8 cellular contexts compared by ENCODE assay signal in the genomic region with DNA sequence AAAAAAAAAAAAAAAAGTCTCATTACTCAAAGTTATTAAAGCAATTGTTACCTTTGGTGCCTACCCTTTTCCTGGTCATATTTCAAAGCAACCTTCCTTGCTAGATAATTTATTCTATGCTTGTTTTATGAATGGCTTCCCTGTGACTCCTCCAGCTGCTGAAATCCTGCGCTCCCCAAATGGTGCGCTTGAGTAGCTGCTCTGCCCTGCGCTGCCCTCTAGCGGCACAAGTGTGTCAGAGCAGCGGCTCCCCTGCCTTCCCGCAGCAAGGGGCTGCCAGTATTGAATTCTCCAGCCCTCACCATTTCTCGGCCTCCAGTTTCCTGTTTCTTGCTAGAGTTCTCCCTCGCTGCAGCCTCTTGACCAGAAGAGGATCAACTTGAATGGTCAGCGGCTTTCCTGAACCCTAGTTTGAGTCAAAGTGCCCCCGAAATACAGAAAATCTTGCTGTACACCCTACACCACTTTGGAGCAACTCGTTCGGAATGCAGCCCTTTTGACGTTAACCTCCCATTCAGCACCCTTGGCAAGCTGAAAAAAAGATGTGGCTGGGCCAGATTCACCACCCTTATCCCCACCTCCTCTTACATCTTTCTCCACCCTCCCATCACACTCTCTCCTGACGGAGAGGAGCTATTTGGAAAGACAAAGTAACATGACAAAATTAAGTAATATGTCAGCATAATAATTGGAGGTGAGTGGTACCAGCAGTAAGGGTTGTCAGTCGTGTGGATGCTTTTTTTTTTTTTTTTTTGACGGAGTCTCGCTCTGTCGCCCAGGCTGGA.
A peak's percentile ranks its signal among the peaks of the same experiment; 100 is the strongest.
DNase-seq lines count a peak whose midpoint lies in the region; ATAC-seq, FAIRE-seq and TF ChIP-seq lines count a peak whose summit lies in the region.

No MANE protein-coding gene starts in this region.

- peaks cover 12% of the 10 kb centered on the region for H3K27me3 Mint-ChIP-seq in activated CD4-positive, alpha-beta T cell treated with anti-CD3 and anti-CD28 coated beads for 36 hours

- ATAC-seq in GM19025 (IDR thresholded peaks at IDR 0.05; ENCODE audit: low read depth, unreplicated experiment) (peak; percentile 94), HG03175 (IDR thresholded peaks at IDR 0.05; ENCODE audit: unreplicated experiment) (peak; percentile 88), HepG2 (peak; percentile 94)
- ATAC-seq in activated CD4-positive, alpha-beta T cell treated with anti-CD3 and anti-CD28 coated beads for 36 hours: peak; percentile 91

- no peak overlapping the region for H3K27ac Mint-ChIP-seq in activated CD4-positive, alpha-beta T cell treated with anti-CD3 and anti-CD28 coated beads for 36 hours

- POLR2A ChIA-PET in activated CD4-positive, alpha-beta T cell treated with anti-CD3 and anti-CD28 coated beads for 36 hours (lab: Charles Lee): no interaction called here
- POLR2A ChIA-PET in HepG2 (lab: Yijun Ruan, JAX): interaction anchor here (0.9 to 1.5 kb wide), 2 partner anchors 178 to 232 kb away, joined by 4 read pairs; no protein-coding TSS in a partner anchor

- BruUV-seq in HepG2 (replicated peaks; lab: Mats Ljungman, UMichigan): no TSS peak

- H3K9ac ChIP-seq in HepG2 (ENCODE audit: insufficient read depth, low read depth, low read length): no peak overlapping the region

- 30% methylated on average over 18 of the region's 18 CpGs for WGBS in HepG2 (ENCODE audit: low lambda C conversion rate)

- TF ChIP-seq CTCF in HepG2 (CRISPR knock-in tag; IDR thresholded peaks at IDR 0.05): peak; percentile 95

- H3K27ac ChIP-seq in HepG2 (ENCODE audit: extremely low read length, insufficient read depth, low read length): no peak overlapping the region

- no peak overlapping the region for H3K4me3 Mint-ChIP-seq in activated CD4-positive, alpha-beta T cell treated with anti-CD3 and anti-CD28 coated beads for 36 hours

- H3K4me1 Mint-ChIP-seq in activated CD4-positive, alpha-beta T cell treated with anti-CD3 and anti-CD28 coated beads for 36 hours: peaks cover 5% of the 10 kb centered on the region

- DNase-seq in AML-193 (lab: John Stamatoyannopoulos, UW) (peak; percentile 71 to 78), NCI-H446 treated with DMSO at 0.1 percent for 48 hours (lab: John Stamatoyannopoulos, UW) (peak; percentile 36), cerebellar cortex (ENCODE audit: low spot score) (peak; percentile 70), HepG2 (ENCODE audit: low spot score) (peak; percentile 72)
- DNase-seq in activated CD4-positive, alpha-beta T cell treated with anti-CD3 and anti-CD28 coated beads for 36 hours: peak; percentile 86
- DNase-seq in stimulated activated CD4-positive, alpha-beta T cell treated with anti-CD3 and anti-CD28 coated beads, TNF-alpha, amount 100 ng/mL, for 24 hours (ENCODE audit: low read depth in 3 of 3): peak; percentile 55 to 71 (median 55)

- no peaks in the 10 kb centered on the region for H3K27me3 ChIP-seq in HepG2 (ENCODE audit: control insufficient read depth in 1 of 2, insufficient read depth in 2 of 2, low read length in 2 of 2)

- intact Hi-C loops in activated CD4-positive, alpha-beta T cell treated with anti-CD3 and anti-CD28 coated beads for 36 hours (cut with DNase I, micrococcal nuclease): loop anchor here (1.0 to 5.0 kb wide), 7 partner anchors 19 to 554 kb away; no protein-coding TSS in a partner anchor
- intact Hi-C loops in HepG2 (cut with micrococcal nuclease; ENCODE audit: unreplicated experiment): loop anchor here (5.0 kb wide), 1 partner anchor 554 kb away; no protein-coding TSS in a partner anchor

- no peaks in the 10 kb centered on the region for H3K36me3 Mint-ChIP-seq in activated CD4-positive, alpha-beta T cell treated with anti-CD3 and anti-CD28 coated beads for 36 hours (ENCODE audit: low read depth)

- in situ Hi-C loops in HepG2 (cut with HindIII; ENCODE audit: extremely low pct_ligation_motif_present, low pct_unique_long_range_greater_than_20kb): no loop called here

- TF ChIP-seq POLR2A in HepG2 (IDR thresholded peaks at IDR 0.05; ENCODE audit: insufficient read depth in 1 of 2, low read depth in 2 of 2, low read length in 2 of 2): no peak

- TF ChIP-seq EP300 in HepG2 (IDR thresholded peaks at IDR 0.05; ENCODE audit: low read depth in 2 of 2, low read length in 2 of 2) (no peak), HepG2 (CRISPR knock-in tag; IDR thresholded peaks at IDR 0.05; ENCODE audit: borderline replicate concordance) (no peak)

- H3K9me3 ChIP-seq in HepG2 (ENCODE audit: low read length): no peaks in the 10 kb centered on the region

- no peaks in the 10 kb centered on the region for H3K79me2 ChIP-seq in HepG2 (ENCODE audit: insufficient read depth, low read length)

- peaks cover 17% of the 10 kb centered on the region; the same call in 1 of the 2 replicates for H3K4me1 ChIP-seq in HepG2 (ENCODE audit: insufficient read depth, low read length)

- H3K36me3 ChIP-seq in HepG2 (replicated peaks in 1 of 2; ENCODE audit: control insufficient read depth in 1 of 2, insufficient read depth in 2 of 2, low read length in 2 of 2): no peaks in the 10 kb centered on the region

- no peaks in the 10 kb centered on the region for H3K9me3 Mint-ChIP-seq in activated CD4-positive, alpha-beta T cell treated with anti-CD3 and anti-CD28 coated beads for 36 hours (ENCODE audit: low read depth)

- H3K4me2 ChIP-seq in HepG2 (ENCODE audit: low read depth, low read length): peak overlapping the region; percentile 44

- H4K20me1 ChIP-seq in HepG2 (ENCODE audit: insufficient read depth, low read length): no peaks in the 10 kb centered on the region

- TF ChIP-seq RAD21 in HepG2 (CRISPR knock-in tag; IDR thresholded peaks at IDR 0.05): peak; percentile 82

- no peak overlapping the region for H3K4me3 ChIP-seq in HepG2 (replicated peaks in 1 of 3; ENCODE audit: insufficient read depth in 1 of 3, low read depth in 2 of 3, low read length in 3 of 3)

- FAIRE-seq in HepG2 (lab: Jason Lieb, UNC): peak; percentile 80

- no peak overlapping the region for H2AFZ ChIP-seq in HepG2 (ENCODE audit: low read length)

- CTCF ChIA-PET in activated CD4-positive, alpha-beta T cell treated with anti-CD3 and anti-CD28 coated beads for 36 hours (lab: Charles Lee): interaction anchor here (0.6 to 9.8 kb wide), 34 partner anchors 9 to 1693 kb away, joined by 3 to 148 read pairs (median 4); no protein-coding TSS in a partner anchor
- CTCF ChIA-PET in HepG2 (lab: Yijun Ruan, JAX; ENCODE audit: low intra/inter-chr PET ratio, low total read pairs): interaction anchor here (0.6 to 7.1 kb wide), 6 partner anchors 181 to 554 kb away, joined by 3 to 68 read pairs (median 5); partner anchors contain the start of gene GCLC

TF ChIP-seq in HepG2, 621 proteins besides CTCF, POLR2A, EP300 and RAD21 (continues in another document):
- TF ChIP-seq ZNF512B (CRISPR knock-in tag; IDR thresholded peaks at IDR 0.05; ENCODE audit: borderline replicate concordance) (no peak), ZNF589 (CRISPR knock-in tag; conservative IDR thresholded peaks at IDR 0.05) (no peak), FOXC1 (CRISPR knock-in tag; IDR thresholded peaks at IDR 0.05; ENCODE audit: borderline replicate concordance) (no peak; the same call in 1 of the 2 replicates), RBFOX2 (IDR thresholded peaks at IDR 0.05; ENCODE audit: low read depth, low read length) (no peak), ATF4 (CRISPR knock-in tag; IDR thresholded peaks at IDR 0.05) (no peak), PRMT3 (CRISPR knock-in tag; IDR thresholded peaks at IDR 0.05; ENCODE audit: borderline replicate concordance, low read depth) (no peak), NFYC (CRISPR knock-in tag; IDR thresholded peaks at IDR 0.05) (no peak), ZNF350 (CRISPR knock-in tag; IDR thresholded peaks at IDR 0.05; ENCODE audit: borderline replicate concordance, low read depth) (peak; percentile 55; the same call in 1 of the 2 replicates)
- TF ChIP-seq, protein P1, sequence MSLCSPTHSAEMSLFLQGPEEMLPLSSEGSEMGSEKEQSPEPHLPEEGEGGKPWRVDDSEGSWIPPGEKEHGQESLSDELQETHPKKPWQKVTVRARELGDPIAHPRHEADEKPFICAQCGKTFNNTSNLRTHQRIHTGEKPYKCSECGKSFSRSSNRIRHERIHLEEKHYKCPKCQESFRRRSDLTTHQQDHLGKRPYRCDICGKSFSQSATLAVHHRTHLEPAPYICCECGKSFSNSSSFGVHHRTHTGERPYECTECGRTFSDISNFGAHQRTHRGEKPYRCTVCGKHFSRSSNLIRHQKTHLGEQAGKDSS (CRISPR knock-in tag; IDR thresholded peaks at IDR 0.05; ENCODE audit: borderline replicate concordance, low read depth): no peak

Comparison
In these comparisons a context has a peak if more than half of its experiments do, and no peak if none do; other contexts are left out.
1. DNase-seq: peak in every context shown above with its lines; median percentile 86 in activated CD4-positive, alpha-beta T cell treated with anti-CD3 and anti-CD28 coated beads for 36 hours; 74 in AML-193; 72 in HepG2; 70 in cerebellar cortex; 55 in stimulated activated CD4-positive, alpha-beta T cell treated with anti-CD3 and anti-CD28 coated beads, TNF-alpha, amount 100 ng/mL, for 24 hours; 36 in NCI-H446 treated with DMSO at 0.1 percent for 48 hours.